11 cellular contexts compared by ENCODE assay signal in genomic region chr2:85865539-85866164, GRCh38. TPM values are rescaled to one million over a fixed set of nuclear protein-coding genes. Genes with fewer than 3 reads are reported as not detected.
DNase-seq lines count a peak whose midpoint lies in the region; ATAC-seq, FAIRE-seq and TF ChIP-seq lines count a peak whose summit lies in the region.
"Had no signal": no experiment of that assay in that cellular context is flagged by ENCODE, and none has a peak within 500 bp of the region (broad histone marks: within the 10 kb centered on the region; RNA-seq: fewer than 3 reads in every experiment).

No MANE protein-coding gene starts in this region.

- peak; percentile 66 for ATAC-seq in GM19372 (IDR thresholded peaks at IDR 0.05; ENCODE audit: low read depth, unreplicated experiment)
- ATAC-seq in HG03175 (IDR thresholded peaks at IDR 0.05; ENCODE audit: unreplicated experiment): peak; percentile 67

- H3K9me3 Mint-ChIP-seq in endothelial cell (ENCODE audit: unreplicated experiment): no peaks in the 10 kb centered on the region

- no peaks in the 10 kb centered on the region for H3K9me3 ChIP-seq in thyroid gland
- H3K9me3 ChIP-seq: ovary, thoracic aorta had no signal

- H3K27me3 Mint-ChIP-seq in endothelial cell (ENCODE audit: unreplicated experiment): no peaks in the 10 kb centered on the region

- H3K4me3 ChIP-seq in choroid plexus epithelial cell (ENCODE audit: low read depth, low read length): no peak overlapping the region
- H3K4me3 ChIP-seq in thyroid gland (replicated peaks in 1 of 3): no peak overlapping the region
- H3K4me3 ChIP-seq: ovary, thoracic aorta had no signal

- TF ChIP-seq POLR2A in GM12891 (IDR thresholded peaks at IDR 0.05; ENCODE audit: low read depth, low read length) (no peak), thyroid gland (IDR thresholded peaks at IDR 0.05) (no peak)

- DNase-seq in GM12891 (ENCODE audit: insufficient read length, low spot score) (no peak), choroid plexus epithelial cell (ENCODE audit: low read depth) (peak; percentile 78), thyroid gland (no peak), endothelial cell (ENCODE audit: low spot score) (no peak), NK-92 (lab: John Stamatoyannopoulos, UW; ENCODE audit: unreplicated experiment) (no peak), RPMI8226 (no peak)
- DNase-seq: NCI-H2029, ovary had no signal

- peak overlapping the region in 1 of 3 donors; percentile 7 for H3K27ac ChIP-seq in thyroid gland
- H3K27ac ChIP-seq: ovary, thoracic aorta had no signal

- intact Hi-C loops in thyroid gland (cut with DNase I): no loop called here

- TF ChIP-seq CTCF in choroid plexus epithelial cell (conservative IDR thresholded peaks at IDR 0.05; ENCODE audit: low read depth, low read length): no peak
- TF ChIP-seq CTCF in thyroid gland (IDR thresholded peaks at IDR 0.05): no peak
- TF ChIP-seq CTCF in endothelial cell (IDR thresholded peaks at IDR 0.05; ENCODE audit: unreplicated experiment): no peak

- H3K4me1 Mint-ChIP-seq in endothelial cell (ENCODE audit: unreplicated experiment): peaks cover 18% of the 10 kb centered on the region

- no peaks in the 10 kb centered on the region for H3K27me3 ChIP-seq in thyroid gland
- H3K27me3 ChIP-seq: ovary had no signal

- WGBS in thyroid gland, 2 donors: 87 to 96% methylated on average over 6 of the region's 6 CpGs

- H3K27ac Mint-ChIP-seq in endothelial cell (ENCODE audit: unreplicated experiment): no peak overlapping the region

- H3K4me3 Mint-ChIP-seq in endothelial cell (ENCODE audit: unreplicated experiment): no peak overlapping the region

- peaks cover 6 to 11% of the 10 kb centered on the region in 2 donors for H3K36me3 ChIP-seq in thyroid gland
- H3K36me3 ChIP-seq: ovary, thoracic aorta had no signal

- peaks cover 20% of the 10 kb centered on the region for H3K36me3 Mint-ChIP-seq in endothelial cell (ENCODE audit: low read depth, unreplicated experiment)

- FAIRE-seq in GM12891 (lab: Jason Lieb, UNC): no peak

- H3K4me1 ChIP-seq in thyroid gland: peaks cover 6 to 7% of the 10 kb centered on the region in 2 donors

TF ChIP-seq in GM12891, 5 proteins besides CTCF, POLR2A, EP300 and RAD21:
- TF ChIP-seq SPI1 (IDR thresholded peaks at IDR 0.05; ENCODE audit: low read depth, low read length): no peak
- peak; percentile 80; the same call in 1 of the 2 replicates for TF ChIP-seq POU2F2 (IDR thresholded peaks at IDR 0.05; ENCODE audit: low read depth, low read length)
- no peak for TF ChIP-seq TAF1 (IDR thresholded peaks at IDR 0.05; ENCODE audit: low read depth, low read length)
- no peak for TF ChIP-seq POLR2AphosphoS5 (IDR thresholded peaks at IDR 0.05; ENCODE audit: low read depth, low read length)

RNA-seq across cellular contexts. Expression of gene ST3GAL5, which starts 23.1 kb away (rescaled TPM):
- 3.6 TPM for polyA plus RNA-seq in GM12891 (2012; ENCODE audit: low read depth, missing spikeins)
- total RNA-seq in thyroid gland: 100 to 1,000 TPM; 139 to 199 (median 156) TPM
- total RNA-seq in endothelial cell (ENCODE audit: unreplicated experiment): 49.8 TPM
